Comparison of ENCODE assay signal across 8 cellular contexts in genomic region chr18:55589625-55590291, GRCh38.
DNase-seq lines count a peak whose midpoint lies in the region; ATAC-seq and TF ChIP-seq lines count a peak whose summit lies in the region.

No MANE protein-coding gene starts in this region.

- DNase-seq in NCI-H446 (lab: John Stamatoyannopoulos, UW) (peak; percentile 88 to 95), coronary artery (ENCODE audit: low spot score) (peak; percentile 98)
- DNase-seq in activated CD4-positive, alpha-beta T cell treated with anti-CD3 and anti-CD28 coated beads for 4 hours = peak; percentile 37 to 65
- peak; percentile 45 to 70 for DNase-seq in stimulated activated CD4-positive, alpha-beta T cell treated with anti-CD3 and anti-CD28 coated beads, Interleukin-15, amount 100 ng/mL, for 48 hours (ENCODE audit: low read depth in 2 of 2)

- ATAC-seq in GM18907 (IDR thresholded peaks at IDR 0.05; ENCODE audit: unreplicated experiment) (peak; percentile 90), HG03175 (IDR thresholded peaks at IDR 0.05; ENCODE audit: unreplicated experiment) (peak; percentile 85)

- no peak for TF ChIP-seq CTCF in coronary artery (IDR thresholded peaks at IDR 0.05)

- peaks cover 7% of the 10 kb centered on the region for H3K4me1 ChIP-seq in ACC112 (ENCODE audit: control insufficient read depth, insufficient read depth, low read length, unreplicated experiment)

- H3K27ac ChIP-seq in ACC112 (ENCODE audit: low read depth, low read length) (peak overlapping the region; percentile 73; the same call in 1 of the 2 replicates), coronary artery (peak overlapping the region; percentile 70 to 97), layer of hippocampus (ENCODE audit: low read depth, low read length) (peak overlapping the region; percentile 89)

- peak overlapping the region; percentile 90 for H3K4me3 ChIP-seq in ACC112 (ENCODE audit: low read depth, low read length)
- peak overlapping the region; percentile 89 for H3K4me3 ChIP-seq in coronary artery

- peaks cover 28% of the 10 kb centered on the region for H3K79me2 ChIP-seq in ACC112 (ENCODE audit: control insufficient read depth, insufficient read depth, low read length, unreplicated experiment)

- no peaks in the 10 kb centered on the region for H3K36me3 ChIP-seq in ACC112 (ENCODE audit: insufficient read depth, low read length)

- H3K27me3 ChIP-seq in ACC112 (ENCODE audit: insufficient read depth, low read length) (no peaks in the 10 kb centered on the region), layer of hippocampus (ENCODE audit: control insufficient read depth, insufficient read depth, low read length) (no peaks in the 10 kb centered on the region)

- H2AFZ ChIP-seq in ACC112 (ENCODE audit: low read length, unreplicated experiment) = peak overlapping the region; percentile 96

Comparison
In these comparisons a context has a peak if more than half of its experiments do, and no peak if none do; other contexts are left out.
1. Peak in every context shown above with its lines: DNase-seq, ATAC-seq, H3K4me3 ChIP-seq and H3K27ac ChIP-seq.